Comparison of ENCODE assay signal across 8 cellular contexts in the genomic region with DNA sequence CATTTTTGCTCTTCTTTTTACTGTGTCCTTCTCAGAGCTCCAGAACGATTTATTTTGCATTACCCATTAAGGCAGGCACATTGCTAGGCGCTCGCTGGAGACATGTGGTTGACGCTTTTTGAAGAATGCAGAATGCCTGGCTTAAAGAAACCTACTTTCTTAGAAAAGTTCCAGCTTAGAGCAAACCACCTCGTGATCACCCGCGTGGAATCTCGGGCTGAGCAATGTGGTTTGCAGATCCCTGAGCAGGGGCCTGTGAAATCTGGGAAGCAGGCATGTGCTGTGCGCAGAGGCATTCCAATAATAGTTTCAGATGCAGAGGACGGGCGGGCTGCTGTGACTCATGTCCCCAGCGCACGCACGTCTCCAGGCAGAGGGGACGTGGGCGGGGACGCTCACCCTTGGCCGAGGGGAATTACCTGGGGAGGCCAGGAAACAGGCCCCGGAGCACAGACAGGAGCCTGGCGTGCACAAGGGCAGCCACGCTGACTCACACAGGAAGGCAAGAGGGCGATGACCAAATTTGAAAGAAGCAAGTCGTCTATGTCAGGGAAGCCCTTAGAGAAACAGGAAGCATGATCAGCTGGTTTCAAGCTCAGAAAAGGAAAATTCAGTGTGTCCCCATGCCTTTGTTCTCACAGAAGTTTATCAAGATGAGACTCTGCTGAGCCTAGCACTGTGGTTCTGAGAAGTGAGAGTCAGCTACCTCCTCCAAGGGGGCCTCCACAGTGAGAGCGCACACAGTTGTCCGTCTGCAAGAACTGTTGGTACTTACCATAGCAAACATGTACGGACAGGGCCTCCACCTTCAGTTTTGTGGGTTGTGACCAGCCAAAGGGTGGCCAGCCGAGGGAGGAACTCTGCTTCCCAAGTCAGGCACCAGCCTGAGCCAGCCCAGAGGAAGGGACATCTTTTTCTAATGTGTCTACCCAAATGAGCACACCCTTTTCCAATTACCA.
DNase-seq lines count a peak whose midpoint lies in the region; ATAC-seq and TF ChIP-seq lines count a peak whose summit lies in the region.

No MANE protein-coding gene starts in this region.

- peak overlapping the region; percentile 58 for H3K4me3 ChIP-seq in OCI-LY3 (ENCODE audit: low read length)
- no peak overlapping the region for H3K4me3 ChIP-seq in neuronal stem cell (ENCODE audit: low read length in 2 of 2)

- H3K27me3 Mint-ChIP-seq in stimulated activated naive CD8-positive, alpha-beta T cell treated with anti-CD3 and anti-CD28 coated beads, Interleukin-15, amount 100 ng/mL, for 72 hours, result peaks cover 13% of the 10 kb centered on the region

- H3K4me1 Mint-ChIP-seq in stimulated activated naive CD8-positive, alpha-beta T cell treated with anti-CD3 and anti-CD28 coated beads, Interleukin-15, amount 100 ng/mL, for 72 hours, result peaks cover 59% of the 10 kb centered on the region

- H3K36me3 ChIP-seq in OCI-LY3 (replicated peaks; ENCODE audit: low read depth, low read length), result no peaks in the 10 kb centered on the region
- H3K36me3 ChIP-seq in neuronal stem cell (replicated peaks in 1 of 2; ENCODE audit: control insufficient read depth in 2 of 2, insufficient read depth in 2 of 2, low read length in 2 of 2), result no peaks in the 10 kb centered on the region

- WGBS in neuronal stem cell (ENCODE audit: extremely low coverage in 2 of 2, insufficient read length in 2 of 2, insufficient replicate concordance in 1 of 2), 2 donors, result no CpG with 5 or more reads among the region's 27 CpGs

- H3K4me1 ChIP-seq in OCI-LY3 (ENCODE audit: low read length) (peaks cover 29% of the 10 kb centered on the region), neuronal stem cell (ENCODE audit: control insufficient read depth in 2 of 2, insufficient read depth in 1 of 2, low read depth in 1 of 2, low read length in 2 of 2) (peaks cover 0 to 2% of the 10 kb centered on the region in 2 donors)

- H3K23ac ChIP-seq in neuronal stem cell (ENCODE audit: low read depth, low read length, poor library complexity), result no peak overlapping the region

- H4K20me1 ChIP-seq in OCI-LY3 (ENCODE audit: insufficient read depth, low read length), result no peaks in the 10 kb centered on the region

- peaks cover 20% of the 10 kb centered on the region; the same call in 1 of the 2 replicates for H3K27me3 ChIP-seq in OCI-LY3 (ENCODE audit: low read depth, low read length)
- H3K27me3 ChIP-seq in neuronal stem cell (ENCODE audit: control insufficient read depth in 3 of 3, insufficient read depth in 3 of 3, low read depth in 1 of 3, low read length in 3 of 3), result no peaks in the 10 kb centered on the region

- no peaks in the 10 kb centered on the region for H3K79me2 ChIP-seq in OCI-LY3 (ENCODE audit: low read length)

- peak overlapping the region; percentile 6; the same call in 1 of the 2 replicates for H3K9ac ChIP-seq in OCI-LY3 (ENCODE audit: low read length)
- H3K9ac ChIP-seq in neuronal stem cell (ENCODE audit: low read depth, low read length, poor library complexity), result no peak overlapping the region

- H3K4me2 ChIP-seq in OCI-LY3 (ENCODE audit: low read length) (peak overlapping the region; percentile 75), neuronal stem cell (ENCODE audit: insufficient read depth, low read length, poor library complexity, severe bottlenecking) (no peak overlapping the region)

- H2BK15ac ChIP-seq in neuronal stem cell (ENCODE audit: low read length), result no peak overlapping the region

- no peak overlapping the region for H2BK5ac ChIP-seq in neuronal stem cell (ENCODE audit: low read length)

- TF ChIP-seq CTCF in OCI-LY3 (IDR thresholded peaks at IDR 0.05; ENCODE audit: low read depth, low read length), result no peak

- no peak overlapping the region for H4K8ac ChIP-seq in neuronal stem cell (ENCODE audit: low read depth, low read length)

- no peaks in the 10 kb centered on the region for H3K9me3 Mint-ChIP-seq in stimulated activated naive CD8-positive, alpha-beta T cell treated with anti-CD3 and anti-CD28 coated beads, Interleukin-15, amount 100 ng/mL, for 72 hours

- peak overlapping the region; percentile 21 to 45 for H3K4me3 Mint-ChIP-seq in stimulated activated naive CD8-positive, alpha-beta T cell treated with anti-CD3 and anti-CD28 coated beads, Interleukin-15, amount 100 ng/mL, for 72 hours

- no peak overlapping the region for H3K14ac ChIP-seq in neuronal stem cell (ENCODE audit: low read length)

- no peaks in the 10 kb centered on the region for H3K79me1 ChIP-seq in neuronal stem cell (ENCODE audit: low read depth, low read length)

- H2AFZ ChIP-seq in OCI-LY3 (ENCODE audit: low read depth, low read length), result 0 out of 2 replicates have a peak overlapping the region, but pooled peaks have one; percentile 28
- peak overlapping the region; percentile 90 for H2AFZ ChIP-seq in neuronal stem cell (ENCODE audit: low read length)

- H3K27ac Mint-ChIP-seq in stimulated activated naive CD8-positive, alpha-beta T cell treated with anti-CD3 and anti-CD28 coated beads, Interleukin-15, amount 100 ng/mL, for 72 hours, result peak overlapping the region; percentile 33 to 74

- H3K18ac ChIP-seq in neuronal stem cell (ENCODE audit: low read length), result no peak overlapping the region

- peak; percentile 94 to 95 for DNase-seq in activated T-cell treated with anti-CD3 and anti-CD28 coated beads, Interleukin-2, amount 50 U/mL, for 48 hours
- peak; percentile 87 for DNase-seq in fibroblast of gingiva (ENCODE audit: low read depth)
- no peak for DNase-seq in neuronal stem cell (ENCODE audit: low spot score)
- peak; percentile 93 to 98 for DNase-seq in stimulated activated naive CD8-positive, alpha-beta T cell treated with anti-CD3 and anti-CD28 coated beads, Interleukin-15, amount 100 ng/mL, for 72 hours
- DNase-seq in cerebellum (ENCODE audit: low spot score), result no peak

- H2AK5ac ChIP-seq in neuronal stem cell (ENCODE audit: low read depth, low read length), result no peak overlapping the region

- no peak overlapping the region for H4K91ac ChIP-seq in neuronal stem cell (ENCODE audit: low read depth, low read length, poor library complexity)

- H2BK120ac ChIP-seq in neuronal stem cell (ENCODE audit: low read depth, low read length), result no peak overlapping the region

- no peak overlapping the region for H2BK12ac ChIP-seq in neuronal stem cell (ENCODE audit: low read length)

- ATAC-seq in GM18498 (IDR thresholded peaks at IDR 0.05; ENCODE audit: unreplicated experiment) (peak; percentile 97), HG02852 (IDR thresholded peaks at IDR 0.05; ENCODE audit: unreplicated experiment) (peak; percentile 98)
- peak; percentile 96 for ATAC-seq in stimulated activated naive CD8-positive, alpha-beta T cell treated with anti-CD3 and anti-CD28 coated beads, Interleukin-15, amount 100 ng/mL, for 72 hours

- H3K4ac ChIP-seq in neuronal stem cell (ENCODE audit: low read length), result no peak overlapping the region

- no peaks in the 10 kb centered on the region for H3K9me3 ChIP-seq in OCI-LY3 (ENCODE audit: insufficient read depth, low read length)
- no peaks in the 10 kb centered on the region for H3K9me3 ChIP-seq in neuronal stem cell (replicated peaks in 1 of 2; ENCODE audit: control insufficient read depth in 2 of 2, insufficient read depth in 1 of 2, low read depth in 1 of 2, low read length in 2 of 2)

- H3K27ac ChIP-seq in OCI-LY3 (ENCODE audit: low read length) (peak overlapping the region; percentile 61), neuronal stem cell (replicated peaks; ENCODE audit: low read length) (no peak overlapping the region)

Comparison
In these comparisons a context has a peak if more than half of its experiments do, and no peak if none do; other contexts are left out.
1. DNase-seq: peak in activated T-cell treated with anti-CD3 and anti-CD28 coated beads, Interleukin-2, amount 50 U/mL, for 48 hours (2 of 2), fibroblast of gingiva (single experiment) and stimulated activated naive CD8-positive, alpha-beta T cell treated with anti-CD3 and anti-CD28 coated beads, Interleukin-15, amount 100 ng/mL, for 72 hours (2 of 2); none in neuronal stem cell (single experiment) and cerebellum (single experiment).
2. Peak in every context shown above with its lines, with median percentiles within 50 percentile points of each other: ATAC-seq.